In genomic region chr6:6699741-6700367, GRCh38 we compare ENCODE assay signal across 8 cellular contexts.
DNase-seq lines count a peak whose midpoint lies in the region; ATAC-seq and TF ChIP-seq lines count a peak whose summit lies in the region.

No MANE protein-coding gene starts in this region.

- WGBS in gastroesophageal sphincter (ENCODE audit: low coverage in 1 of 2), 2 donors, result 8 to 33% methylated on average over 6 to 7 of the region's 11 CpGs
- WGBS in trophoblast cell (ENCODE audit: extremely low coverage, insufficient coverage, insufficient read length), result no CpG with 5 or more reads among the region's 11 CpGs

- TF ChIP-seq EP300 in gastroesophageal sphincter (IDR thresholded peaks at IDR 0.05), result no peak

- H4K91ac ChIP-seq in trophoblast cell (ENCODE audit: low read depth, low read length), result no peak overlapping the region

- DNase-seq in AG04449 (ENCODE audit: low read depth, low spot score), result peak; percentile 80
- DNase-seq in LNCaP clone FGC (ENCODE audit: low read depth), result no peak
- DNase-seq in RWPE2 (ENCODE audit: low spot score), result peak; percentile 95
- DNase-seq in trophoblast cell, result peak; percentile 87 to 97
- no peak for DNase-seq in activated CD4-positive, alpha-beta memory T cell treated with anti-CD3 and anti-CD28 coated beads for 36 hours
- DNase-seq in CD4-positive, alpha-beta memory T cell, result no peak

- TF ChIP-seq POLR2A in gastroesophageal sphincter (IDR thresholded peaks at IDR 0.05), result no peak

- no peak overlapping the region for H3K4me2 ChIP-seq in trophoblast cell (ENCODE audit: low read length)

- H3K27me3 ChIP-seq in RWPE2 (ENCODE audit: insufficient read depth, poor library complexity, severe bottlenecking), result no peaks in the 10 kb centered on the region
- no peaks in the 10 kb centered on the region for H3K27me3 ChIP-seq in gastroesophageal sphincter
- no peaks in the 10 kb centered on the region for H3K27me3 ChIP-seq in trophoblast cell (ENCODE audit: insufficient read depth, low read length)
- H3K27me3 ChIP-seq in CD4-positive, alpha-beta memory T cell (ENCODE audit: insufficient read depth, low read length), result no peaks in the 10 kb centered on the region

- H3K27ac ChIP-seq in RWPE2 (ENCODE audit: poor library complexity, severe bottlenecking) (peak overlapping the region; percentile 45), gastroesophageal sphincter (peak overlapping the region in 3 of 4 donors; percentile 16 to 63 (median 28)), trophoblast cell (ENCODE audit: low read depth, low read length) (no peak overlapping the region)
- no peak overlapping the region for H3K27ac ChIP-seq in CD4-positive, alpha-beta memory T cell (ENCODE audit: low read depth, low read length)

- POLR2A ChIA-PET in AG04449 (lab: Yijun Ruan, JAX), result interaction anchor here (0.8 kb wide), 1 partner anchor 12 kb away, joined by 4 read pairs; no protein-coding TSS in a partner anchor
- POLR2A ChIA-PET in activated CD4-positive, alpha-beta memory T cell treated with anti-CD3 and anti-CD28 coated beads for 36 hours (lab: Charles Lee), result no interaction called here
- POLR2A ChIA-PET in CD4-positive, alpha-beta memory T cell (lab: Charles Lee; ENCODE audit: partially characterized antibody), result no interaction called here

- no peak overlapping the region for H3K4me3 Mint-ChIP-seq in activated CD4-positive, alpha-beta memory T cell treated with anti-CD3 and anti-CD28 coated beads for 36 hours
- H3K4me3 Mint-ChIP-seq in CD4-positive, alpha-beta memory T cell, result no peak overlapping the region

- CTCF ChIA-PET in AG04449 (lab: Yijun Ruan, JAX), result interaction anchor here (1.5 to 2.7 kb wide), 3 partner anchors 13 to 25 kb away, joined by 3 to 12 read pairs (median 6); no protein-coding TSS in a partner anchor
- CTCF ChIA-PET in activated CD4-positive, alpha-beta memory T cell treated with anti-CD3 and anti-CD28 coated beads for 36 hours (lab: Charles Lee), result no interaction called here
- CTCF ChIA-PET in CD4-positive, alpha-beta memory T cell (lab: Charles Lee; ENCODE audit: partially characterized antibody), result interaction anchor here (1.4 to 1.5 kb wide), 2 partner anchors 18 to 22 kb away, joined by 3 to 6 read pairs; no protein-coding TSS in a partner anchor

- no peak overlapping the region for H3K27ac Mint-ChIP-seq in activated CD4-positive, alpha-beta memory T cell treated with anti-CD3 and anti-CD28 coated beads for 36 hours
- no peak overlapping the region for H3K27ac Mint-ChIP-seq in CD4-positive, alpha-beta memory T cell

- no peak overlapping the region for H4K8ac ChIP-seq in trophoblast cell (ENCODE audit: low read depth, low read length)

- H3K4me3 ChIP-seq in AG04449 (ENCODE audit: low read depth, low read length), result no peak overlapping the region
- H3K4me3 ChIP-seq in LNCaP clone FGC (ENCODE audit: low read depth, low read length), result no peak overlapping the region
- H3K4me3 ChIP-seq in RWPE2 (ENCODE audit: severe bottlenecking), result no peak overlapping the region
- no peak overlapping the region for H3K4me3 ChIP-seq in gastroesophageal sphincter
- H3K4me3 ChIP-seq in trophoblast cell (ENCODE audit: low read depth, low read length), result no peak overlapping the region
- no peak overlapping the region for H3K4me3 ChIP-seq in CD4-positive, alpha-beta memory T cell (ENCODE audit: low read length in 2 of 2)

- H3K9ac ChIP-seq in trophoblast cell (ENCODE audit: low read length), result no peak overlapping the region

- H3K18ac ChIP-seq in trophoblast cell (ENCODE audit: low read length), result no peak overlapping the region

- no peak overlapping the region for H2BK5ac ChIP-seq in trophoblast cell (ENCODE audit: low read depth, low read length, poor library complexity)

- no peak overlapping the region for H4K12ac ChIP-seq in trophoblast cell (ENCODE audit: low read depth, low read length)

- no peak overlapping the region for H2AFZ ChIP-seq in trophoblast cell (ENCODE audit: insufficient read depth, low read length, poor library complexity)

- no peaks in the 10 kb centered on the region for H3K36me3 Mint-ChIP-seq in activated CD4-positive, alpha-beta memory T cell treated with anti-CD3 and anti-CD28 coated beads for 36 hours
- no peaks in the 10 kb centered on the region for H3K36me3 Mint-ChIP-seq in CD4-positive, alpha-beta memory T cell

- H3K9me3 ChIP-seq in RWPE2 (ENCODE audit: severe bottlenecking), result no peaks in the 10 kb centered on the region
- H3K9me3 ChIP-seq in gastroesophageal sphincter, result no peaks in the 10 kb centered on the region
- H3K9me3 ChIP-seq in trophoblast cell (ENCODE audit: insufficient read depth, low read depth, low read length), result no peaks in the 10 kb centered on the region
- H3K9me3 ChIP-seq in CD4-positive, alpha-beta memory T cell (ENCODE audit: control insufficient read depth in 1 of 2, low read length in 2 of 2), result no peaks in the 10 kb centered on the region

- no peaks in the 10 kb centered on the region for H3K36me3 ChIP-seq in RWPE2 (ENCODE audit: low read depth)
- no peaks in the 10 kb centered on the region for H3K36me3 ChIP-seq in gastroesophageal sphincter
- H3K36me3 ChIP-seq in trophoblast cell (ENCODE audit: control insufficient read depth in 1 of 2, insufficient read depth in 2 of 2, low read length in 2 of 2), result no peaks in the 10 kb centered on the region
- H3K36me3 ChIP-seq in CD4-positive, alpha-beta memory T cell (ENCODE audit: insufficient read depth, low read length), result no peaks in the 10 kb centered on the region

- TF ChIP-seq CTCF in AG04449 (IDR thresholded peaks at IDR 0.05; ENCODE audit: insufficient read depth, low read length, missing control alignments) (no peak), LNCaP clone FGC (IDR thresholded peaks at IDR 0.05; ENCODE audit: control insufficient read depth, extremely low read depth, insufficient read depth) (0 out of 2 replicates have a peak, but pooled peaks have one; percentile 4), RWPE2 (IDR thresholded peaks at IDR 0.05; ENCODE audit: poor library complexity, severe bottlenecking) (peak; percentile 36), gastroesophageal sphincter (IDR thresholded peaks at IDR 0.05) (no peak)

- no peaks in the 10 kb centered on the region for H3K4me1 Mint-ChIP-seq in activated CD4-positive, alpha-beta memory T cell treated with anti-CD3 and anti-CD28 coated beads for 36 hours (ENCODE audit: low read depth)
- H3K4me1 Mint-ChIP-seq in CD4-positive, alpha-beta memory T cell, result peaks cover 0 to 9% (median 2%) of the 10 kb centered on the region in 4 donors

- intact Hi-C loops in activated CD4-positive, alpha-beta memory T cell treated with anti-CD3 and anti-CD28 coated beads for 36 hours (cut with micrococcal nuclease), result no loop called here
- intact Hi-C loops in CD4-positive, alpha-beta memory T cell (cut with micrococcal nuclease), result no loop called here

- no peak overlapping the region for H2AK5ac ChIP-seq in trophoblast cell (ENCODE audit: low read length)

- no peaks in the 10 kb centered on the region for H3K79me2 ChIP-seq in trophoblast cell (ENCODE audit: control insufficient read depth, insufficient read depth, low read length, poor library complexity)

- H3K9me3 Mint-ChIP-seq in activated CD4-positive, alpha-beta memory T cell treated with anti-CD3 and anti-CD28 coated beads for 36 hours, result no peaks in the 10 kb centered on the region
- no peaks in the 10 kb centered on the region for H3K9me3 Mint-ChIP-seq in CD4-positive, alpha-beta memory T cell

- H3K23ac ChIP-seq in trophoblast cell (ENCODE audit: low read length), result no peak overlapping the region

- peaks cover 23% of the 10 kb centered on the region for H3K27me3 Mint-ChIP-seq in activated CD4-positive, alpha-beta memory T cell treated with anti-CD3 and anti-CD28 coated beads for 36 hours
- H3K27me3 Mint-ChIP-seq in CD4-positive, alpha-beta memory T cell, result peaks cover 6 to 14% of the 10 kb centered on the region in 2 donors

- H3K4me1 ChIP-seq in RWPE2 (ENCODE audit: insufficient read depth, poor library complexity, severe bottlenecking), result peaks cover 30% of the 10 kb centered on the region
- peaks cover 3 to 39% (median 26%) of the 10 kb centered on the region in 3 donors for H3K4me1 ChIP-seq in gastroesophageal sphincter
- H3K4me1 ChIP-seq in trophoblast cell (ENCODE audit: control insufficient read depth in 1 of 2, insufficient read depth in 2 of 2, low read length in 2 of 2), result peaks cover 0 to 2% of the 10 kb centered on the region in 2 experiments
- no peaks in the 10 kb centered on the region for H3K4me1 ChIP-seq in CD4-positive, alpha-beta memory T cell (ENCODE audit: insufficient read depth, low read length)

- peak; percentile 93 for ATAC-seq in RWPE2 (ENCODE audit: low read depth)
- ATAC-seq in gastroesophageal sphincter, result peak; percentile 82
- ATAC-seq in HG03159 (IDR thresholded peaks at IDR 0.05; ENCODE audit: unreplicated experiment), result no peak

- H3K14ac ChIP-seq in trophoblast cell (ENCODE audit: low read length), result no peak overlapping the region

- H3K79me1 ChIP-seq in trophoblast cell (ENCODE audit: low read length), result no peaks in the 10 kb centered on the region

- no peak overlapping the region for H2BK12ac ChIP-seq in trophoblast cell (ENCODE audit: low read length)

- H3K4ac ChIP-seq in trophoblast cell (ENCODE audit: low read depth, low read length), result no peak overlapping the region

- no peak overlapping the region for H2BK120ac ChIP-seq in trophoblast cell (ENCODE audit: insufficient read depth, low read length, poor library complexity)

Comparison
In these comparisons a context has a peak if more than half of its experiments do, and no peak if none do; other contexts are left out.
1. DNase-seq: peak in AG04449 (single experiment), RWPE2 (single experiment) and trophoblast cell (2 of 2); none in LNCaP clone FGC (single experiment), activated CD4-positive, alpha-beta memory T cell treated with anti-CD3 and anti-CD28 coated beads for 36 hours (single experiment) and CD4-positive, alpha-beta memory T cell (0 of 5).
2. CTCF ChIP-seq: peak in LNCaP clone FGC (single experiment) and RWPE2 (single experiment); none in AG04449 (single experiment) and gastroesophageal sphincter (0 of 4).
3. H3K27ac ChIP-seq: peak in RWPE2 (single experiment) and gastroesophageal sphincter (3 of 4); none in trophoblast cell (single experiment) and CD4-positive, alpha-beta memory T cell (single experiment).